20 cellular contexts compared by ENCODE assay signal in genomic region chr11:69243496-69244200, GRCh38.
"Had no signal": no experiment of that assay in that cellular context is flagged by ENCODE, and none has a peak within 500 bp of the region (broad histone marks: within the 10 kb centered on the region; RNA-seq: fewer than 3 reads in every experiment).

No MANE protein-coding gene starts in this region.

- H3K9me3 Mint-ChIP-seq: T-helper 2 cell treated with Interferon-gamma antibody and Interleukin-4, amounts not matched to agents 5 μg/mL and 100 μg/mL, for 36 hours had no signal

- DNase-seq: activated CD4-positive, alpha-beta T cell treated with anti-CD3 and anti-CD28 coated beads, Interleukin-2, amount 50 U/mL, for 1 hour; activated CD4-positive, CD25-positive, alpha-beta regulatory T cell treated with anti-CD3 and anti-CD28 coated beads, Interleukin-2, amount 50 U/mL, for 72 hours; activated effector memory CD4-positive, alpha-beta T cell treated with anti-CD3 and anti-CD28 coated beads, Interleukin-2, amount 50 U/mL, for 16 hours; activated naive CD4-positive, alpha-beta T cell treated with anti-CD3 and anti-CD28 coated beads, Interleukin-2, amount 50 U/mL, for 16 hours; caudate nucleus; dorsolateral prefrontal cortex; esophagus squamous epithelium; gastrocnemius medialis; kidney; naive thymus-derived CD4-positive, alpha-beta T cell; spleen; stimulated activated CD4-positive, alpha-beta T cell treated with anti-CD3 and anti-CD28 coated beads, Interleukin-4, amount 100 ng/mL, for 1 hour; stimulated activated naive CD4-positive, alpha-beta T cell; T-cell; upper lobe of right lung had no signal

- H3K27me3 Mint-ChIP-seq: T-cell had no signal

- H3K4me3 Mint-ChIP-seq: brain; T-cell; T-helper 2 cell treated with Interferon-gamma antibody and Interleukin-4, amounts not matched to agents 5 μg/mL and 100 μg/mL, for 36 hours had no signal

- H3K36me3 Mint-ChIP-seq: brain, T-cell had no signal

- H3K27me3 ChIP-seq: esophagus squamous epithelium, heart left ventricle, spleen, upper lobe of right lung had no signal

- H3K27ac Mint-ChIP-seq: brain; T-cell; T-helper 2 cell treated with Interferon-gamma antibody and Interleukin-4, amounts not matched to agents 5 μg/mL and 100 μg/mL, for 36 hours had no signal

- H3K36me3 ChIP-seq: esophagus squamous epithelium, gastrocnemius medialis, heart left ventricle, prostate gland, spleen, upper lobe of right lung had no signal

- ATAC-seq: gastrocnemius medialis; heart left ventricle; naive thymus-derived CD4-positive, alpha-beta T cell; T-cell; upper lobe of right lung had no signal

- H3K4me3 ChIP-seq: dorsolateral prefrontal cortex, esophagus squamous epithelium, gastrocnemius medialis, heart left ventricle, lung, prostate gland, spleen, upper lobe of right lung had no signal
